1 cellular context compared by ENCODE assay signal in genomic region chr7:152351168-152351567, GRCh38.
TF ChIP-seq lines count a peak whose summit lies in the region.

No MANE protein-coding gene starts in this region.

TF ChIP-seq in HEK293, 187 proteins besides CTCF, POLR2A, EP300 and RAD21 (continued from another document):
- TF ChIP-seq ZNF24 (tag by site-specific recombination; IDR thresholded peaks at IDR 0.05), result no peak
- TF ChIP-seq ZNF629 (tag by site-specific recombination; IDR thresholded peaks at IDR 0.05), result peak; percentile 83
- TF ChIP-seq ZNF341 (tag by site-specific recombination; IDR thresholded peaks at IDR 0.05; ENCODE audit: low read depth), result no peak
- TF ChIP-seq ZNF335 (tag by site-specific recombination; conservative IDR thresholded peaks at IDR 0.05), result no peak
